2 cellular contexts compared by ENCODE assay signal in the genomic region with DNA sequence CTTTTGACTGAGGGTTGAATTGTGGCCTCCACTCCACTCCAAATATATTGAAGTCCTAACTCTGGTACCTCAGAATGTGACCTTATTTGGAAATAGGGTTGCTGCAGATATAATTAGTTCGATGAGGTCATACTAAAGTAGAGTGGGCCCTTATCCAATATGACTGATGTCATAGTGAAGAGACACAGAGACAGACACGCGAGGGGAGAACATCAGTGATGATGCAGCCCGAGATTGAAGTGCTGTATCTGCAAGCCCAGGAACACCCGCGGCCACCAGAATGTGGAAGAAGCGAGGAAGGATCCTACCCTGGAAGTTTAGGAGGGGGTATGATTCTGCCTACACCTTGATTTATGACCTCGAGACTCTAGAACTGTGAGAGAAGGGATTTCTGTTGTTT.
TF ChIP-seq lines count a peak whose summit lies in the region.

No MANE protein-coding gene starts in this region.

TF ChIP-seq in HEK293, 187 proteins besides CTCF, POLR2A, EP300 and RAD21 (continued from another document and continues in another):
- no peak for TF ChIP-seq ZNF211 (tag by site-specific recombination; IDR thresholded peaks at IDR 0.05; ENCODE audit: low read depth)
- no peak for TF ChIP-seq GLIS2 (tag by site-specific recombination; IDR thresholded peaks at IDR 0.05)
- TF ChIP-seq, protein P1, sequence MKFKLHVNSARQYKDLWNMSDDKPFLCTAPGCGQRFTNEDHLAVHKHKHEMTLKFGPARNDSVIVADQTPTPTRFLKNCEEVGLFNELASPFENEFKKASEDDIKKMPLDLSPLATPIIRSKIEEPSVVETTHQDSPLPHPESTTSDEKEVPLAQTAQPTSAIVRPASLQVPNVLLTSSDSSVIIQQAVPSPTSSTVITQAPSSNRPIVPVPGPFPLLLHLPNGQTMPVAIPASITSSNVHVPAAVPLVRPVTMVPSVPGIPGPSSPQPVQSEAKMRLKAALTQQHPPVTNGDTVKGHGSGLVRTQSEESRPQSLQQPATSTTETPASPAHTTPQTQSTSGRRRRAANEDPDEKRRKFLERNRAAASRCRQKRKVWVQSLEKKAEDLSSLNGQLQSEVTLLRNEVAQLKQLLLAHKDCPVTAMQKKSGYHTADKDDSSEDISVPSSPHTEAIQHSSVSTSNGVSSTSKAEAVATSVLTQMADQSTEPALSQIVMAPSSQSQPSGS (tag by site-specific recombination; IDR thresholded peaks at IDR 0.05; ENCODE audit: low read depth), result peak; percentile 88
- TF ChIP-seq, protein P2, sequence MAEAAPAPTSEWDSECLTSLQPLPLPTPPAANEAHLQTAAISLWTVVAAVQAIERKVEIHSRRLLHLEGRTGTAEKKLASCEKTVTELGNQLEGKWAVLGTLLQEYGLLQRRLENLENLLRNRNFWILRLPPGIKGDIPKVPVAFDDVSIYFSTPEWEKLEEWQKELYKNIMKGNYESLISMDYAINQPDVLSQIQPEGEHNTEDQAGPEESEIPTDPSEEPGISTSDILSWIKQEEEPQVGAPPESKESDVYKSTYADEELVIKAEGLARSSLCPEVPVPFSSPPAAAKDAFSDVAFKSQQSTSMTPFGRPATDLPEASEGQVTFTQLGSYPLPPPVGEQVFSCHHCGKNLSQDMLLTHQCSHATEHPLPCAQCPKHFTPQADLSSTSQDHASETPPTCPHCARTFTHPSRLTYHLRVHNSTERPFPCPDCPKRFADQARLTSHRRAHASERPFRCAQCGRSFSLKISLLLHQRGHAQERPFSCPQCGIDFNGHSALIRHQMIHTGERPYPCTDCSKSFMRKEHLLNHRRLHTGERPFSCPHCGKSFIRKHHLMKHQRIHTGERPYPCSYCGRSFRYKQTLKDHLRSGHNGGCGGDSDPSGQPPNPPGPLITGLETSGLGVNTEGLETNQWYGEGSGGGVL (tag by site-specific recombination; IDR thresholded peaks at IDR 0.05), result peak; percentile 69
- no peak for TF ChIP-seq ZNF621 (tag by site-specific recombination; IDR thresholded peaks at IDR 0.05)
- TF ChIP-seq TCF7L2 (IDR thresholded peaks at IDR 0.05; ENCODE audit: borderline replicate concordance, low read depth, low read length), result no peak
- 0 out of 2 replicates have a peak, but pooled peaks have one; percentile 16 for TF ChIP-seq SP3 (tag by site-specific recombination; IDR thresholded peaks at IDR 0.05)
- TF ChIP-seq ZNF266 (tag by site-specific recombination; IDR thresholded peaks at IDR 0.05; ENCODE audit: low read depth), result no peak
- TF ChIP-seq, protein P3, sequence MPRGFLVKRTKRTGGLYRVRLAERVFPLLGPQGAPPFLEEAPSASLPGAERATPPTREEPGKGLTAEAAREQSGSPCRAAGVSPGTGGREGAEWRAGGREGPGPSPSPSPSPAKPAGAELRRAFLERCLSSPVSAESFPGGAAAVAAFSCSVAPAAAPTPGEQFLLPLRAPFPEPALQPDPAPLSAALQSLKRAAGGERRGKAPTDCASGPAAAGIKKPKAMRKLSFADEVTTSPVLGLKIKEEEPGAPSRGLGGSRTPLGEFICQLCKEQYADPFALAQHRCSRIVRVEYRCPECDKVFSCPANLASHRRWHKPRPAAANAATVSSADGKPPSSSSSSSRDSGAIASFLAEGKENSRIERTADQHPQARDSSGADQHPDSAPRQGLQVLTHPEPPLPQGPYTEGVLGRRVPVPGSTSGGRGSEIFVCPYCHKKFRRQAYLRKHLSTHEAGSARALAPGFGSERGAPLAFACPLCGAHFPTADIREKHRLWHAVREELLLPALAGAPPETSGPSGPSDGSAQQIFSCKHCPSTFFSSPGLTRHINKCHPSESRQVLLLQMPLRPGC (tag by site-specific recombination; IDR thresholded peaks at IDR 0.05), result no peak
- TF ChIP-seq ZFP41 (tag by site-specific recombination; IDR thresholded peaks at IDR 0.05; ENCODE audit: borderline replicate concordance), result no peak
- peak; percentile 80 for TF ChIP-seq ZBTB21 (tag by site-specific recombination; IDR thresholded peaks at IDR 0.05)
- TF ChIP-seq, protein P4, sequence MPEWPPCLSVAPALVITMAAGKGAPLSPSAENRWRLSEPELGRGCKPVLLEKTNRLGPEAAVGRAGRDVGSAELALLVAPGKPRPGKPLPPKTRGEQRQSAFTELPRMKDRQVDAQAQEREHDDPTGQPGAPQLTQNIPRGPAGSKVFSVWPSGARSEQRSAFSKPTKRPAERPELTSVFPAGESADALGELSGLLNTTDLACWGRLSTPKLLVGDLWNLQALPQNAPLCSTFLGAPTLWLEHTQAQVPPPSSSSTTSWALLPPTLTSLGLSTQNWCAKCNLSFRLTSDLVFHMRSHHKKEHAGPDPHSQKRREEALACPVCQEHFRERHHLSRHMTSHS (tag by site-specific recombination; IDR thresholded peaks at IDR 0.05), result no peak
- no peak for TF ChIP-seq ZNF138 (tag by site-specific recombination; IDR thresholded peaks at IDR 0.05; ENCODE audit: borderline replicate concordance)
- TF ChIP-seq KLF8 (tag by site-specific recombination; IDR thresholded peaks at IDR 0.05), result peak; percentile 39; the same call in 1 of the 2 replicates
- TF ChIP-seq ZNF626 (tag by site-specific recombination; IDR thresholded peaks at IDR 0.05), result no peak
- TF ChIP-seq ZNF10 (tag by site-specific recombination; IDR thresholded peaks at IDR 0.05), result no peak
- no peak for TF ChIP-seq ZNF514 (tag by site-specific recombination; IDR thresholded peaks at IDR 0.05)
- TF ChIP-seq ZNF629 (tag by site-specific recombination; IDR thresholded peaks at IDR 0.05), result peak; percentile 90
- TF ChIP-seq ZNF404 (tag by site-specific recombination; IDR thresholded peaks at IDR 0.05), result no peak
- TF ChIP-seq SP2 (tag by site-specific recombination; IDR thresholded peaks at IDR 0.05), result no peak
- no peak for TF ChIP-seq YY2 (tag by site-specific recombination; IDR thresholded peaks at IDR 0.05)
- no peak for TF ChIP-seq ZNF350 (tag by site-specific recombination; IDR thresholded peaks at IDR 0.05)
- TF ChIP-seq ZNF830 (tag by site-specific recombination; IDR thresholded peaks at IDR 0.05; ENCODE audit: low read depth), result no peak
- no peak for TF ChIP-seq ZNF521 (tag by site-specific recombination; IDR thresholded peaks at IDR 0.05)

TF ChIP-seq in GM12878, 131 proteins besides CTCF, POLR2A, EP300 and RAD21 (continued from another document):
- TF ChIP-seq, protein P5, sequence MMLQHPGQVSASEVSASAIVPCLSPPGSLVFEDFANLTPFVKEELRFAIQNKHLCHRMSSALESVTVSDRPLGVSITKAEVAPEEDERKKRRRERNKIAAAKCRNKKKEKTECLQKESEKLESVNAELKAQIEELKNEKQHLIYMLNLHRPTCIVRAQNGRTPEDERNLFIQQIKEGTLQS (IDR thresholded peaks at IDR 0.05; ENCODE audit: borderline replicate concordance, extremely low read depth, low read depth, low read length), result no peak
- TF ChIP-seq, protein P6, sequence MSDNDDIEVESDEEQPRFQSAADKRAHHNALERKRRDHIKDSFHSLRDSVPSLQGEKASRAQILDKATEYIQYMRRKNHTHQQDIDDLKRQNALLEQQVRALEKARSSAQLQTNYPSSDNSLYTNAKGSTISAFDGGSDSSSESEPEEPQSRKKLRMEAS (IDR thresholded peaks at IDR 0.05; ENCODE audit: low read depth, low read length), result no peak
- no peak for TF ChIP-seq HDAC2 (IDR thresholded peaks at IDR 0.05)
- TF ChIP-seq MEF2A (IDR thresholded peaks at IDR 0.05; ENCODE audit: insufficient read depth, low read depth, low read length), result no peak
- TF ChIP-seq PAX5 (IDR thresholded peaks at IDR 0.05; ENCODE audit: borderline replicate concordance, low read depth, low read length), result no peak
- no peak for TF ChIP-seq CHD1 (IDR thresholded peaks at IDR 0.05; ENCODE audit: low read depth, low read length)
- no peak for TF ChIP-seq CREM (IDR thresholded peaks at IDR 0.05; ENCODE audit: low read depth)
- TF ChIP-seq, protein P1 (IDR thresholded peaks at IDR 0.05; ENCODE audit: low read length), result 0 out of 2 replicates have a peak, but pooled peaks have one; percentile 21
- TF ChIP-seq, protein P7, sequence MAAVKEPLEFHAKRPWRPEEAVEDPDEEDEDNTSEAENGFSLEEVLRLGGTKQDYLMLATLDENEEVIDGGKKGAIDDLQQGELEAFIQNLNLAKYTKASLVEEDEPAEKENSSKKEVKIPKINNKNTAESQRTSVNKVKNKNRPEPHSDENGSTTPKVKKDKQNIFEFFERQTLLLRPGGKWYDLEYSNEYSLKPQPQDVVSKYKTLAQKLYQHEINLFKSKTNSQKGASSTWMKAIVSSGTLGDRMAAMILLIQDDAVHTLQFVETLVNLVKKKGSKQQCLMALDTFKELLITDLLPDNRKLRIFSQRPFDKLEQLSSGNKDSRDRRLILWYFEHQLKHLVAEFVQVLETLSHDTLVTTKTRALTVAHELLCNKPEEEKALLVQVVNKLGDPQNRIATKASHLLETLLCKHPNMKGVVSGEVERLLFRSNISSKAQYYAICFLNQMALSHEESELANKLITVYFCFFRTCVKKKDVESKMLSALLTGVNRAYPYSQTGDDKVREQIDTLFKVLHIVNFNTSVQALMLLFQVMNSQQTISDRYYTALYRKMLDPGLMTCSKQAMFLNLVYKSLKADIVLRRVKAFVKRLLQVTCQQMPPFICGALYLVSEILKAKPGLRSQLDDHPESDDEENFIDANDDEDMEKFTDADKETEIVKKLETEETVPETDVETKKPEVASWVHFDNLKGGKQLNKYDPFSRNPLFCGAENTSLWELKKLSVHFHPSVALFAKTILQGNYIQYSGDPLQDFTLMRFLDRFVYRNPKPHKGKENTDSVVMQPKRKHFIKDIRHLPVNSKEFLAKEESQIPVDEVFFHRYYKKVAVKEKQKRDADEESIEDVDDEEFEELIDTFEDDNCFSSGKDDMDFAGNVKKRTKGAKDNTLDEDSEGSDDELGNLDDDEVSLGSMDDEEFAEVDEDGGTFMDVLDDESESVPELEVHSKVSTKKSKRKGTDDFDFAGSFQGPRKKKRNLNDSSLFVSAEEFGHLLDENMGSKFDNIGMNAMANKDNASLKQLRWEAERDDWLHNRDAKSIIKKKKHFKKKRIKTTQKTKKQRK (IDR thresholded peaks at IDR 0.05; ENCODE audit: low read depth, low read length), result no peak
- no peak for TF ChIP-seq BMI1 (IDR thresholded peaks at IDR 0.05; ENCODE audit: borderline replicate concordance)
- TF ChIP-seq, protein P8, sequence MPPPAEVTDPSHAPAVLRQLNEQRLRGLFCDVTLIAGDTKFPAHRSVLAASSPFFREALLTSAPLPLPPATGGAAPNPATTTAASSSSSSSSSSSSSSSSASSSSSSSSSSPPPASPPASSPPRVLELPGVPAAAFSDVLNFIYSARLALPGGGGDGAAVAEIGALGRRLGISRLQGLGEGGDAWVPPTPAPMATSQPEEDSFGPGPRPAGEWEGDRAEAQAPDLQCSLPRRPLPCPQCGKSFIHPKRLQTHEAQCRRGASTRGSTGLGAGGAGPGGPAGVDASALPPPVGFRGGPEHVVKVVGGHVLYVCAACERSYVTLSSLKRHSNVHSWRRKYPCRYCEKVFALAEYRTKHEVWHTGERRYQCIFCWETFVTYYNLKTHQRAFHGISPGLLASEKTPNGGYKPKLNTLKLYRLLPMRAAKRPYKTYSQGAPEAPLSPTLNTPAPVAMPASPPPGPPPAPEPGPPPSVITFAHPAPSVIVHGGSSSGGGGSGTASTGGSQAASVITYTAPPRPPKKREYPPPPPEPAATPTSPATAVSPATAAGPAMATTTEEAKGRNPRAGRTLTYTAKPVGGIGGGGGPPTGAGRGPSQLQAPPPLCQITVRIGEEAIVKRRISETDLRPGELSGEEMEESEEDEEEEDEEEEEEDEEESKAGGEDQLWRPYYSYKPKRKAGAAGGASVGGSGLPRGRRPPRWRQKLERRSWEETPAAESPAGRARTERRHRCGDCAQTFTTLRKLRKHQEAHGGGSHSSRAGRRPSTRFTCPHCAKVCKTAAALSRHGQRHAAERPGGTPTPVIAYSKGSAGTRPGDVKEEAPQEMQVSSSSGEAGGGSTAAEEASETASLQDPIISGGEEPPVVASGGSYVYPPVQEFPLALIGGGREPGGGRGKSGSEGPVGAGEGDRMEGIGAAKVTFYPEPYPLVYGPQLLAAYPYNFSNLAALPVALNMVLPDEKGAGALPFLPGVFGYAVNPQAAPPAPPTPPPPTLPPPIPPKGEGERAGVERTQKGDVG (CRISPR knock-in tag; IDR thresholded peaks at IDR 0.05), result no peak
- TF ChIP-seq ATF7 (IDR thresholded peaks at IDR 0.05; ENCODE audit: low read depth), result 0 out of 2 replicates have a peak, but pooled peaks have one; percentile 13
- TF ChIP-seq, protein P9, sequence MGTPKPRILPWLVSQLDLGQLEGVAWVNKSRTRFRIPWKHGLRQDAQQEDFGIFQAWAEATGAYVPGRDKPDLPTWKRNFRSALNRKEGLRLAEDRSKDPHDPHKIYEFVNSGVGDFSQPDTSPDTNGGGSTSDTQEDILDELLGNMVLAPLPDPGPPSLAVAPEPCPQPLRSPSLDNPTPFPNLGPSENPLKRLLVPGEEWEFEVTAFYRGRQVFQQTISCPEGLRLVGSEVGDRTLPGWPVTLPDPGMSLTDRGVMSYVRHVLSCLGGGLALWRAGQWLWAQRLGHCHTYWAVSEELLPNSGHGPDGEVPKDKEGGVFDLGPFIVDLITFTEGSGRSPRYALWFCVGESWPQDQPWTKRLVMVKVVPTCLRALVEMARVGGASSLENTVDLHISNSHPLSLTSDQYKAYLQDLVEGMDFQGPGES (IDR thresholded peaks at IDR 0.05), result no peak
- TF ChIP-seq NR2C2 (IDR thresholded peaks at IDR 0.05; ENCODE audit: borderline replicate concordance, control insufficient read depth, insufficient read length, low read depth), result no peak
- no peak for TF ChIP-seq IKZF1 (conservative IDR thresholded peaks at IDR 0.05)
